ENCODE assay signal across 2 cellular contexts in the genomic region with DNA sequence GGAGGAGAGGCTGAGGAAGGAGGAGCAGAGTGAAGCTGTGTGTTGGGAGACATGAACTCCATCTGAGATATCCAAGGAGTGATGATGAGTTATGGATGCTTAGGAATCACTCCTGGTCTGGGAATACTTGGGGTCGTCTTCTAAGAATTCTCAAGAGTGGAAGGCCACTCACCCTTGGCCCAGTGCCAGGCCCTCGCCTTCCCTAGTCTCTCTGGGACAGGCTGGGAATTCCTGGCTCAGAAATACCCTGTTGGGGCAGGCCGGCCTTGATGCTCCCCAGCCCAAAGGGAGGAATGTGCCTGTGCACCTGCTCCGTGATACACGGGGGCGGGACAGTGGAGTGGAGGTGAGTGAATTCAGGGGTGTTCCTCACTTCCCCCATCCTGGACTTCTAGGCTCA.
TF ChIP-seq lines count a peak whose summit lies in the region.

No MANE protein-coding gene starts in this region.

TF ChIP-seq in IMR-90, 13 proteins besides CTCF, POLR2A, EP300 and RAD21:
- TF ChIP-seq CHD1 (IDR thresholded peaks at IDR 0.05; ENCODE audit: low read depth, low read length), result no peak
- TF ChIP-seq RCOR1 (IDR thresholded peaks at IDR 0.05; ENCODE audit: insufficient replicate concordance, low read length), result no peak
- TF ChIP-seq, protein P1, sequence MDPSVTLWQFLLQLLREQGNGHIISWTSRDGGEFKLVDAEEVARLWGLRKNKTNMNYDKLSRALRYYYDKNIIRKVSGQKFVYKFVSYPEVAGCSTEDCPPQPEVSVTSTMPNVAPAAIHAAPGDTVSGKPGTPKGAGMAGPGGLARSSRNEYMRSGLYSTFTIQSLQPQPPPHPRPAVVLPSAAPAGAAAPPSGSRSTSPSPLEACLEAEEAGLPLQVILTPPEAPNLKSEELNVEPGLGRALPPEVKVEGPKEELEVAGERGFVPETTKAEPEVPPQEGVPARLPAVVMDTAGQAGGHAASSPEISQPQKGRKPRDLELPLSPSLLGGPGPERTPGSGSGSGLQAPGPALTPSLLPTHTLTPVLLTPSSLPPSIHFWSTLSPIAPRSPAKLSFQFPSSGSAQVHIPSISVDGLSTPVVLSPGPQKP (IDR thresholded peaks at IDR 0.05; ENCODE audit: borderline replicate concordance, low read depth, low read length), result no peak
- TF ChIP-seq FOS (IDR thresholded peaks at IDR 0.05; ENCODE audit: low read depth, low read length), result no peak
- TF ChIP-seq MAZ (IDR thresholded peaks at IDR 0.05; ENCODE audit: borderline replicate concordance, low read depth, low read length), result no peak
- TF ChIP-seq NFE2L2 (IDR thresholded peaks at IDR 0.05; ENCODE audit: low read depth, low read length), result no peak
- TF ChIP-seq RFX5 (IDR thresholded peaks at IDR 0.05; ENCODE audit: low read depth, low read length), result no peak
- no peak for TF ChIP-seq SMC3 (IDR thresholded peaks at IDR 0.05; ENCODE audit: low read depth, low read length)
- no peak for TF ChIP-seq CEBPB (IDR thresholded peaks at IDR 0.05; ENCODE audit: low read depth, low read length)
- no peak for TF ChIP-seq MAFK (IDR thresholded peaks at IDR 0.05; ENCODE audit: low read depth, low read length)
TF ChIP-seq in IMR-90: peak in this region for 0.

TF ChIP-seq in endothelial cell of umbilical vein, 7 proteins besides CTCF, POLR2A, EP300 and RAD21:
- TF ChIP-seq POLR2AphosphoS5 (IDR thresholded peaks at IDR 0.05; ENCODE audit: insufficient read depth, low read depth, low read length) (no peak), EZH2 (IDR thresholded peaks at IDR 0.05; ENCODE audit: borderline replicate concordance, low read depth, low read length, severe bottlenecking) (no peak)
- TF ChIP-seq, protein P2, sequence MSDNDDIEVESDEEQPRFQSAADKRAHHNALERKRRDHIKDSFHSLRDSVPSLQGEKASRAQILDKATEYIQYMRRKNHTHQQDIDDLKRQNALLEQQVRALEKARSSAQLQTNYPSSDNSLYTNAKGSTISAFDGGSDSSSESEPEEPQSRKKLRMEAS (IDR thresholded peaks at IDR 0.05; ENCODE audit: insufficient read depth, insufficient read length), result no peak
